9 cellular contexts compared by ENCODE assay signal in genomic region chr1:16770144-16770736, GRCh38. TPM values are rescaled to one million over a fixed set of nuclear protein-coding genes. Genes with fewer than 3 reads are reported as not detected.
DNase-seq lines count a peak whose midpoint lies in the region; ATAC-seq, FAIRE-seq and TF ChIP-seq lines count a peak whose summit lies in the region.
"Not testable (repeated sequence)": the region's sequence is repeated elsewhere in the genome, so short reads cannot be mapped to it uniquely, and the experiment has no call there.
"Had no signal": no experiment of that assay in that cellular context is flagged by ENCODE, and none has a peak within 500 bp of the region (broad histone marks: within the 10 kb centered on the region; RNA-seq: fewer than 3 reads in every experiment).

No MANE protein-coding gene starts in this region.

- 7% methylated on average over 5 of the region's 5 CpGs for WGBS in A549 (ENCODE audit: missing lambda C conversion rate)

- POLR2A ChIA-PET in A549 (lab: Yijun Ruan, JAX), result not testable (repeated sequence)

- not testable (repeated sequence) for TF ChIP-seq CTCF in A549 (IDR thresholded peaks at IDR 0.05); chondrocyte (IDR thresholded peaks at IDR 0.05); fibroblast of villous mesenchyme (IDR thresholded peaks at IDR 0.05; ENCODE audit: insufficient read depth, low read depth, low read length); left lung (IDR thresholded peaks at IDR 0.05); retinal pigment epithelial cell (conservative IDR thresholded peaks at IDR 0.05; ENCODE audit: low read depth, low read length)

- not testable (repeated sequence) for H3K4me3 Mint-ChIP-seq in chondrocyte (ENCODE audit: unreplicated experiment)

- peaks cover 4 to 18% of the 10 kb centered on the region in 2 donors for H3K27me3 ChIP-seq in left lung

- not testable (repeated sequence) for H3K36me3 ChIP-seq in left lung

- H3K36me3 Mint-ChIP-seq in chondrocyte (ENCODE audit: low read depth), result not testable (repeated sequence)

- not testable (repeated sequence) for TF ChIP-seq POLR2A in A549 (IDR thresholded peaks at IDR 0.05; ENCODE audit: low read length)

- H3K4me1 Mint-ChIP-seq in chondrocyte (ENCODE audit: low read depth), result peaks cover 19% of the 10 kb centered on the region

- peaks cover 46% of the 10 kb centered on the region for H3K4me1 ChIP-seq in A549
- not testable (repeated sequence) for H3K4me1 ChIP-seq in left lung

- ATAC-seq in A549 (peak; percentile 81 to 87), SK-N-SH treated with all-trans-retinoic acid at 6 μM for 48 hours (peak; percentile 99), left lung (peak; percentile 75)

- not testable (repeated sequence) for H3K9me3 Mint-ChIP-seq in chondrocyte (ENCODE audit: low read depth)

- not testable (repeated sequence) for TF ChIP-seq RAD21 in A549 (conservative IDR thresholded peaks at IDR 0.05 in 1 of 2, IDR thresholded peaks at IDR 0.05 in 1 of 2)

- TF ChIP-seq EP300 in A549 (IDR thresholded peaks at IDR 0.05), result not testable (repeated sequence)

- peaks cover 19% of the 10 kb centered on the region for H3K27me3 Mint-ChIP-seq in chondrocyte (ENCODE audit: low read depth)

- H3K27ac Mint-ChIP-seq in chondrocyte (ENCODE audit: unreplicated experiment), result peak overlapping the region; percentile 19

- intact Hi-C loops in left lung (cut with DNase I), result not testable (repeated sequence)

- peak overlapping the region; percentile 57 for H3K4me2 ChIP-seq in A549

- DNase-seq in A549 (ENCODE audit: low read depth in 1 of 2, low spot score in 1 of 2) (peak in 1 of 2 experiments; percentile 75), GM04504 (ENCODE audit: low read depth) (peak; percentile 69), LHCN-M2 (ENCODE audit: low read depth) (peak; percentile 74), fibroblast of villous mesenchyme (ENCODE audit: low read depth) (peak; percentile 27), left lung (peak in 1 of 2 donors; percentile 66), retinal pigment epithelial cell (ENCODE audit: low read depth) (peak; percentile 76)
- not testable (repeated sequence) for DNase-seq in chondrocyte (ENCODE audit: low spot score)

- not testable (repeated sequence) for H3K4me3 ChIP-seq in A549; fibroblast of villous mesenchyme (ENCODE audit: low read depth, low read length); left lung; retinal pigment epithelial cell (ENCODE audit: low read length)

- CTCF ChIA-PET in A549 (lab: Yijun Ruan, JAX), result not testable (repeated sequence)

- peak overlapping the region; percentile 49 to 63; a peak in 5 of 6 replicates for H3K27ac ChIP-seq in A549
- H3K27ac ChIP-seq in left lung, result peak overlapping the region in 1 of 2 donors; percentile 53

- FAIRE-seq in A549 (lab: Jason Lieb, UNC), result peak; percentile 90

- H3K9me3 ChIP-seq in A549, left lung: not testable (repeated sequence)

TF ChIP-seq in A549, 52 proteins besides CTCF, POLR2A, EP300 and RAD21:
- peak; percentile 22; the same call in 1 of the 2 replicates for TF ChIP-seq FOSL2 (IDR thresholded peaks at IDR 0.05)
- TF ChIP-seq FOSL2 (CRISPR knock-in tag; IDR thresholded peaks at IDR 0.05), result not testable (repeated sequence)

RNA-seq across cellular contexts. Expression of gene RNU1-4, which starts 29.9 kb away (rescaled TPM):
- polyA plus RNA-seq in A549 (2011; rRNA removed) (56.2 TPM in 1 of 2 replicates, not detected in the other), A549 (2017; fragmentation: RNase III; extraction: RNeasy Plus Mini Kit Qiagen cat#74134 plus additional on column Dnase treatment) (6.5 to 8.5 TPM (median 6.6 TPM) in 3 replicates)
- not detected in 2 replicates for polyA plus RNA-seq in A549 (2012; cell fraction: cytosol; rRNA removed)
- polyA plus RNA-seq in A549 (2012; cell fraction: nucleus; rRNA removed), result not detected in 2 replicates
- 38,453 and 40,699 TPM in 2 replicates for polyA minus RNA-seq in A549 (2011; rRNA and poly(A)+ RNA removed)
- total RNA-seq in LHCN-M2 (2014; rRNA removed) (under 0.01 TPM in 1 of 2 replicates, not detected in the other), chondrocyte (1,438 to 1,620 TPM (median 1,579 TPM) in 3 replicates), fibroblast of villous mesenchyme (under 0.01 TPM in 1 of 2 replicates, not detected in the other), left lung (1,000 to 10,000 TPM; 2,748 to 3,444 TPM)
- polyA plus RNA-seq in LHCN-M2 (2012), result 19.4 TPM
- total RNA-seq: osteoblast had no signal

Comparison
In these comparisons a context has a peak if more than half of its experiments do, and no peak if none do; other contexts are left out.
1. RNA of gene RNU1-4, which starts 29.9 kb away (total RNA-seq): 2,748 to 3,444 TPM in left lung and 1,438 to 1,620 TPM in chondrocyte; under 0.01 TPM in LHCN-M2 and under 0.01 TPM in fibroblast of villous mesenchyme; every median in the first group is over 1,000 times any median in the second.
2. Peak in every context shown above with its lines, with median percentiles within 50 percentile points of each other: ATAC-seq.